1 cellular context compared by ENCODE assay signal in the genomic region with DNA sequence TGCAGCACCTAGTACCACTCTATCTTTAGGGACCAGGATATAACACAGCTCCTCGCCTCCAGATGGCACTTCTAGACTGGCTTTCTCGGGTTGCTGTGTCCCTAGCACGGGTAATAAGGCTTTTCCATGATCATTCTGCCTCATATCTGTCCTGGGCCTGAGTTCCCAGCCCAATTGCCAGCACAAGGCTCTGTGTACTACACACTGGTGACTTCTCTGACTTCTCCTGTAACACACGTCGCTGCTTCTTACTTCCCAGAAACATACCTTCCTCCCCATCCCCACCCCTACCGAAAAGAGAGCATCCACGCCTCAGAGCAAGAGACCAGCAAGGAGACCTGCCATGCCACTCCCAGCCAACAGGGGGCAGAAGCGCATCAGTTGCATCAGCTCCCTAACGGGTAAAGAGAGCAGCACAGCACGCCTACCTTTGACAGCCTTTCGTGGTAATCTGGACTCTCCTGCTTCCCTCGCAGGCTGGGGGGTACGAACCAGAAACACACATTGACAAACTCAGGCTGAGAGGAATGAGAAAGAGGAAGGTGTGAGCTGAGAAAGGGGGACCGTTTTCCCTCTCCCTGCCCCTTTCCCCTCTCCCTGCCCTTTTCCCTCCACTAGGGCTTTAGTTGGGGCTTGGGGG.
A peak's percentile ranks its signal among the peaks of the same experiment; 100 is the strongest.
TF ChIP-seq lines count a peak whose summit lies in the region.

No MANE protein-coding gene starts in this region.

TF ChIP-seq in K562, 482 proteins besides CTCF, POLR2A, EP300 and RAD21 (continued from another document and continues in another):
- TF ChIP-seq, protein P1, sequence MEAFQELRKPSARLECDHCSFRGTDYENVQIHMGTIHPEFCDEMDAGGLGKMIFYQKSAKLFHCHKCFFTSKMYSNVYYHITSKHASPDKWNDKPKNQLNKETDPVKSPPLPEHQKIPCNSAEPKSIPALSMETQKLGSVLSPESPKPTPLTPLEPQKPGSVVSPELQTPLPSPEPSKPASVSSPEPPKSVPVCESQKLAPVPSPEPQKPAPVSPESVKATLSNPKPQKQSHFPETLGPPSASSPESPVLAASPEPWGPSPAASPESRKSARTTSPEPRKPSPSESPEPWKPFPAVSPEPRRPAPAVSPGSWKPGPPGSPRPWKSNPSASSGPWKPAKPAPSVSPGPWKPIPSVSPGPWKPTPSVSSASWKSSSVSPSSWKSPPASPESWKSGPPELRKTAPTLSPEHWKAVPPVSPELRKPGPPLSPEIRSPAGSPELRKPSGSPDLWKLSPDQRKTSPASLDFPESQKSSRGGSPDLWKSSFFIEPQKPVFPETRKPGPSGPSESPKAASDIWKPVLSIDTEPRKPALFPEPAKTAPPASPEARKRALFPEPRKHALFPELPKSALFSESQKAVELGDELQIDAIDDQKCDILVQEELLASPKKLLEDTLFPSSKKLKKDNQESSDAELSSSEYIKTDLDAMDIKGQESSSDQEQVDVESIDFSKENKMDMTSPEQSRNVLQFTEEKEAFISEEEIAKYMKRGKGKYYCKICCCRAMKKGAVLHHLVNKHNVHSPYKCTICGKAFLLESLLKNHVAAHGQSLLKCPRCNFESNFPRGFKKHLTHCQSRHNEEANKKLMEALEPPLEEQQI (IDR thresholded peaks at IDR 0.05): no peak; the same call in 1 of the 2 replicates
- TF ChIP-seq ZNF263 (CRISPR knock-in tag; IDR thresholded peaks at IDR 0.05; ENCODE audit: borderline replicate concordance): no peak
- no peak for TF ChIP-seq MIER1 (IDR thresholded peaks at IDR 0.05; ENCODE audit: low read depth)
- 0 out of 2 replicates have a peak, but pooled peaks have one; percentile 42 for TF ChIP-seq NR2C2 (CRISPR knock-in tag; IDR thresholded peaks at IDR 0.05)
- no peak for TF ChIP-seq NR2C2 (tag; IDR thresholded peaks at IDR 0.05)
- TF ChIP-seq ZNF165 (CRISPR knock-in tag; IDR thresholded peaks at IDR 0.05; ENCODE audit: borderline replicate concordance): no peak
- no peak for TF ChIP-seq ZNF717 (CRISPR knock-in tag; IDR thresholded peaks at IDR 0.05)
- TF ChIP-seq, protein P2, sequence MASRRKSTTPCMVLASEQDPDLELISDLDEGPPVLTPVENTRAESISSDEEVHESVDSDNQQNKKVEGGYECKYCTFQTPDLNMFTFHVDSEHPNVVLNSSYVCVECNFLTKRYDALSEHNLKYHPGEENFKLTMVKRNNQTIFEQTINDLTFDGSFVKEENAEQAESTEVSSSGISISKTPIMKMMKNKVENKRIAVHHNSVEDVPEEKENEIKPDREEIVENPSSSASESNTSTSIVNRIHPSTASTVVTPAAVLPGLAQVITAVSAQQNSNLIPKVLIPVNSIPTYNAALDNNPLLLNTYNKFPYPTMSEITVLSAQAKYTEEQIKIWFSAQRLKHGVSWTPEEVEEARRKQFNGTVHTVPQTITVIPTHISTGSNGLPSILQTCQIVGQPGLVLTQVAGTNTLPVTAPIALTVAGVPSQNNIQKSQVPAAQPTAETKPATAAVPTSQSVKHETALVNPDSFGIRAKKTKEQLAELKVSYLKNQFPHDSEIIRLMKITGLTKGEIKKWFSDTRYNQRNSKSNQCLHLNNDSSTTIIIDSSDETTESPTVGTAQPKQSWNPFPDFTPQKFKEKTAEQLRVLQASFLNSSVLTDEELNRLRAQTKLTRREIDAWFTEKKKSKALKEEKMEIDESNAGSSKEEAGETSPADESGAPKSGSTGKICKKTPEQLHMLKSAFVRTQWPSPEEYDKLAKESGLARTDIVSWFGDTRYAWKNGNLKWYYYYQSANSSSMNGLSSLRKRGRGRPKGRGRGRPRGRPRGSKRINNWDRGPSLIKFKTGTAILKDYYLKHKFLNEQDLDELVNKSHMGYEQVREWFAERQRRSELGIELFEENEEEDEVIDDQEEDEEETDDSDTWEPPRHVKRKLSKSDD (conservative IDR thresholded peaks at IDR 0.05; ENCODE audit: low read length): peak; percentile 87; the same call in 1 of the 2 replicates
- no peak for TF ChIP-seq FOXJ3 (CRISPR knock-in tag; IDR thresholded peaks at IDR 0.05)
- no peak for TF ChIP-seq PURB (CRISPR knock-in tag; IDR thresholded peaks at IDR 0.05; ENCODE audit: low read depth)
- TF ChIP-seq RBBP5 (IDR thresholded peaks at IDR 0.05; ENCODE audit: borderline replicate concordance, insufficient read depth, low read length, poor library complexity, severe bottlenecking): no peak
- TF ChIP-seq ARID2 (IDR thresholded peaks at IDR 0.05): peak; percentile 64; the same call in 1 of the 2 replicates
- TF ChIP-seq MCM7 (IDR thresholded peaks at IDR 0.05): no peak
- no peak for TF ChIP-seq PTTG1 (tag; IDR thresholded peaks at IDR 0.05; ENCODE audit: low read depth)
- no peak for TF ChIP-seq MEIS2 (IDR thresholded peaks at IDR 0.05; ENCODE audit: partially characterized antibody)
- no peak for TF ChIP-seq ZNF197 (CRISPR knock-in tag; IDR thresholded peaks at IDR 0.05; ENCODE audit: low read depth)
- TF ChIP-seq SLC30A9 (CRISPR knock-in tag; IDR thresholded peaks at IDR 0.05): no peak
- no peak for TF ChIP-seq BACH1 (tag; IDR thresholded peaks at IDR 0.05)
- no peak for TF ChIP-seq CHD4 (IDR thresholded peaks at IDR 0.05; ENCODE audit: insufficient read depth, insufficient replicate concordance, low read depth, low read length, poor library complexity, severe bottlenecking)
- TF ChIP-seq SRSF3 (IDR thresholded peaks at IDR 0.05; ENCODE audit: insufficient read depth, low read length): no peak
- TF ChIP-seq MED1 (CRISPR knock-in tag; IDR thresholded peaks at IDR 0.05; ENCODE audit: borderline replicate concordance): no peak
- peak; percentile 42 for TF ChIP-seq CXXC5 (CRISPR knock-in tag; IDR thresholded peaks at IDR 0.05)
- TF ChIP-seq, protein P3, sequence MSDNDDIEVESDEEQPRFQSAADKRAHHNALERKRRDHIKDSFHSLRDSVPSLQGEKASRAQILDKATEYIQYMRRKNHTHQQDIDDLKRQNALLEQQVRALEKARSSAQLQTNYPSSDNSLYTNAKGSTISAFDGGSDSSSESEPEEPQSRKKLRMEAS (CRISPR knock-in tag; IDR thresholded peaks at IDR 0.05): peak; percentile 48; the same call in 1 of the 2 replicates
- no peak for TF ChIP-seq TBL1XR1 (IDR thresholded peaks at IDR 0.05; ENCODE audit: low read length in 2 of 2)
- no peak for TF ChIP-seq MAFG (tag; conservative IDR thresholded peaks at IDR 0.05)
- TF ChIP-seq POLR2AphosphoS5 (IDR thresholded peaks at IDR 0.05; ENCODE audit: control insufficient read depth, insufficient read depth, low read depth, low read length): no peak
- no peak for TF ChIP-seq CREB1 (IDR thresholded peaks at IDR 0.05)
- TF ChIP-seq CREB1 (CRISPR knock-in tag; IDR thresholded peaks at IDR 0.05): no peak
- TF ChIP-seq FIP1L1 (IDR thresholded peaks at IDR 0.05; ENCODE audit: low read depth, low read length, poor library complexity, severe bottlenecking): no peak
- no peak for TF ChIP-seq CBFA2T3 (IDR thresholded peaks at IDR 0.05)
- TF ChIP-seq, protein P4, sequence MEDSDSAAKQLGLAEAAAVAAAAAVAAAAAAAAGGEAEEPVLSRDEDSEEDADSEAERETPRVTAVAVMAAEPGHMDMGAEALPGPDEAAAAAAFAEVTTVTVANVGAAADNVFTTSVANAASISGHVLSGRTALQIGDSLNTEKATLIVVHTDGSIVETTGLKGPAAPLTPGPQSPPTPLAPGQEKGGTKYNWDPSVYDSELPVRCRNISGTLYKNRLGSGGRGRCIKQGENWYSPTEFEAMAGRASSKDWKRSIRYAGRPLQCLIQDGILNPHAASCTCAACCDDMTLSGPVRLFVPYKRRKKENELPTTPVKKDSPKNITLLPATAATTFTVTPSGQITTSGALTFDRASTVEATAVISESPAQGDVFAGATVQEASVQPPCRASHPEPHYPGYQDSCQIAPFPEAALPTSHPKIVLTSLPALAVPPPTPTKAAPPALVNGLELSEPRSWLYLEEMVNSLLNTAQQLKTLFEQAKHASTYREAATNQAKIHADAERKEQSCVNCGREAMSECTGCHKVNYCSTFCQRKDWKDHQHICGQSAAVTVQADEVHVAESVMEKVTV (CRISPR knock-in tag; IDR thresholded peaks at IDR 0.05): peak; percentile 60; the same call in 1 of the 2 replicates
- TF ChIP-seq NELFE (IDR thresholded peaks at IDR 0.05; ENCODE audit: insufficient read depth, insufficient read length): no peak
- TF ChIP-seq RBM22 (IDR thresholded peaks at IDR 0.05; ENCODE audit: low read depth, low read length, poor library complexity, severe bottlenecking): no peak
- TF ChIP-seq MYBL2 (IDR thresholded peaks at IDR 0.05; ENCODE audit: low read depth): no peak
- TF ChIP-seq MYBL2 (CRISPR knock-in tag; IDR thresholded peaks at IDR 0.05; ENCODE audit: borderline replicate concordance): no peak
- TF ChIP-seq, protein P5, sequence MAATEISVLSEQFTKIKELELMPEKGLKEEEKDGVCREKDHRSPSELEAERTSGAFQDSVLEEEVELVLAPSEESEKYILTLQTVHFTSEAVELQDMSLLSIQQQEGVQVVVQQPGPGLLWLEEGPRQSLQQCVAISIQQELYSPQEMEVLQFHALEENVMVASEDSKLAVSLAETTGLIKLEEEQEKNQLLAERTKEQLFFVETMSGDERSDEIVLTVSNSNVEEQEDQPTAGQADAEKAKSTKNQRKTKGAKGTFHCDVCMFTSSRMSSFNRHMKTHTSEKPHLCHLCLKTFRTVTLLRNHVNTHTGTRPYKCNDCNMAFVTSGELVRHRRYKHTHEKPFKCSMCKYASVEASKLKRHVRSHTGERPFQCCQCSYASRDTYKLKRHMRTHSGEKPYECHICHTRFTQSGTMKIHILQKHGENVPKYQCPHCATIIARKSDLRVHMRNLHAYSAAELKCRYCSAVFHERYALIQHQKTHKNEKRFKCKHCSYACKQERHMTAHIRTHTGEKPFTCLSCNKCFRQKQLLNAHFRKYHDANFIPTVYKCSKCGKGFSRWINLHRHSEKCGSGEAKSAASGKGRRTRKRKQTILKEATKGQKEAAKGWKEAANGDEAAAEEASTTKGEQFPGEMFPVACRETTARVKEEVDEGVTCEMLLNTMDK (IDR thresholded peaks at IDR 0.05; ENCODE audit: borderline replicate concordance, insufficient read depth, low read depth, low read length, poor library complexity, severe bottlenecking): peak; percentile 82
- TF ChIP-seq MTA1 (IDR thresholded peaks at IDR 0.05; ENCODE audit: borderline replicate concordance): no peak
- TF ChIP-seq SMARCB1 (IDR thresholded peaks at IDR 0.05; ENCODE audit: insufficient read length, low read depth): no peak
- TF ChIP-seq, protein P6, sequence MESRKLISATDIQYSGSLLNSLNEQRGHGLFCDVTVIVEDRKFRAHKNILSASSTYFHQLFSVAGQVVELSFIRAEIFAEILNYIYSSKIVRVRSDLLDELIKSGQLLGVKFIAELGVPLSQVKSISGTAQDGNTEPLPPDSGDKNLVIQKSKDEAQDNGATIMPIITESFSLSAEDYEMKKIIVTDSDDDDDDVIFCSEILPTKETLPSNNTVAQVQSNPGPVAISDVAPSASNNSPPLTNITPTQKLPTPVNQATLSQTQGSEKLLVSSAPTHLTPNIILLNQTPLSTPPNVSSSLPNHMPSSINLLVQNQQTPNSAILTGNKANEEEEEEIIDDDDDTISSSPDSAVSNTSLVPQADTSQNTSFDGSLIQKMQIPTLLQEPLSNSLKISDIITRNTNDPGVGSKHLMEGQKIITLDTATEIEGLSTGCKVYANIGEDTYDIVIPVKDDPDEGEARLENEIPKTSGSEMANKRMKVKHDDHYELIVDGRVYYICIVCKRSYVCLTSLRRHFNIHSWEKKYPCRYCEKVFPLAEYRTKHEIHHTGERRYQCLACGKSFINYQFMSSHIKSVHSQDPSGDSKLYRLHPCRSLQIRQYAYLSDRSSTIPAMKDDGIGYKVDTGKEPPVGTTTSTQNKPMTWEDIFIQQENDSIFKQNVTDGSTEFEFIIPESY (CRISPR knock-in tag; IDR thresholded peaks at IDR 0.05): peak; percentile 69
- no peak for TF ChIP-seq TGIF2 (CRISPR knock-in tag; IDR thresholded peaks at IDR 0.05)
- TF ChIP-seq HDAC6 (IDR thresholded peaks at IDR 0.05; ENCODE audit: low read depth, low read length): no peak
- no peak for TF ChIP-seq KDM5B (IDR thresholded peaks at IDR 0.05; ENCODE audit: insufficient replicate concordance, low read depth, low read length)
- TF ChIP-seq HLTF (IDR thresholded peaks at IDR 0.05): 0 out of 2 replicates have a peak, but pooled peaks have one; percentile 15
- TF ChIP-seq, protein P7, sequence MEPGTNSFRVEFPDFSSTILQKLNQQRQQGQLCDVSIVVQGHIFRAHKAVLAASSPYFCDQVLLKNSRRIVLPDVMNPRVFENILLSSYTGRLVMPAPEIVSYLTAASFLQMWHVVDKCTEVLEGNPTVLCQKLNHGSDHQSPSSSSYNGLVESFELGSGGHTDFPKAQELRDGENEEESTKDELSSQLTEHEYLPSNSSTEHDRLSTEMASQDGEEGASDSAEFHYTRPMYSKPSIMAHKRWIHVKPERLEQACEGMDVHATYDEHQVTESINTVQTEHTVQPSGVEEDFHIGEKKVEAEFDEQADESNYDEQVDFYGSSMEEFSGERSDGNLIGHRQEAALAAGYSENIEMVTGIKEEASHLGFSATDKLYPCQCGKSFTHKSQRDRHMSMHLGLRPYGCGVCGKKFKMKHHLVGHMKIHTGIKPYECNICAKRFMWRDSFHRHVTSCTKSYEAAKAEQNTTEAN (CRISPR knock-in tag; IDR thresholded peaks at IDR 0.05): no peak
- peak; percentile 8 to 25; a peak in 2 of 4 replicates for TF ChIP-seq NRF1 (conservative IDR thresholded peaks at IDR 0.05 in 1 of 2, IDR thresholded peaks at IDR 0.05 in 1 of 2)
- peak; percentile 76; the same call in 1 of the 2 replicates for TF ChIP-seq ZNF24 (IDR thresholded peaks at IDR 0.05)
- TF ChIP-seq ZNF224 (CRISPR knock-in tag; IDR thresholded peaks at IDR 0.05): no peak
